15 cellular contexts compared by ENCODE assay signal in genomic region chr3:160748226-160748625, GRCh38. TPM values are rescaled to one million over a fixed set of nuclear protein-coding genes. Genes with fewer than 3 reads are reported as not detected.
DNase-seq lines count a peak whose midpoint lies in the region; ATAC-seq and TF ChIP-seq lines count a peak whose summit lies in the region.
"Had no signal": no experiment of that assay in that cellular context is flagged by ENCODE, and none has a peak within 500 bp of the region (broad histone marks: within the 10 kb centered on the region; RNA-seq: fewer than 3 reads in every experiment).

No MANE protein-coding gene starts in this region.

- TF ChIP-seq CTCF in MM.1S (IDR thresholded peaks at IDR 0.05; ENCODE audit: low read length) = no peak
- no peak for TF ChIP-seq CTCF in ovary (IDR thresholded peaks at IDR 0.05)
- TF ChIP-seq CTCF in foreskin keratinocyte (conservative IDR thresholded peaks at IDR 0.05) = no peak

- H3K36me3 ChIP-seq in MM.1S (replicated peaks; ENCODE audit: insufficient read depth, low read length) (no peaks in the 10 kb centered on the region), ovary (no peaks in the 10 kb centered on the region)
- H3K36me3 ChIP-seq: BLaER1 had no signal

- H3K4me1 ChIP-seq in MM.1S (ENCODE audit: low read length) (0 out of 2 replicates have a peak, but pooled peaks cover 7% of the 10 kb centered on the region), ovary (ENCODE audit: insufficient read depth) (peaks cover 3% of the 10 kb centered on the region), foreskin keratinocyte (no peaks in the 10 kb centered on the region)
- H3K4me1 ChIP-seq: BLaER1 had no signal

- no peaks in the 10 kb centered on the region for H3K79me2 ChIP-seq in MM.1S (ENCODE audit: low read length)

- 29 to 44% (median 37%) methylated on average over 2 of the region's 2 CpGs for WGBS in ovary, 3 donors

- TF ChIP-seq EP300 in ovary (IDR thresholded peaks at IDR 0.05) = no peak

- TF ChIP-seq POLR2A in ovary (IDR thresholded peaks at IDR 0.05) = no peak

- no peaks in the 10 kb centered on the region for H3K9me2 ChIP-seq in MM.1S (replicated peaks; ENCODE audit: insufficient read depth, low read length)

- peak overlapping the region; percentile 56; the same call in 1 of the 2 replicates for H3K4me2 ChIP-seq in MM.1S (ENCODE audit: low read depth, low read length)
- H3K4me2 ChIP-seq: BLaER1 had no signal

- H4K20me1 ChIP-seq in MM.1S (ENCODE audit: insufficient read depth, low read length) = no peaks in the 10 kb centered on the region
- H4K20me1 ChIP-seq: BLaER1 had no signal

- peak; percentile 42 for DNase-seq in left ventricle myocardium superior
- DNase-seq in Right ventricle myocardium inferior (ENCODE audit: missing footprints) = no peak
- no peak for DNase-seq in MM.1S
- DNase-seq in ovary = peak in 4 of 5 donors; percentile 10 to 46 (median 22)
- no peak for DNase-seq in foreskin keratinocyte
- DNase-seq in activated CD4-positive, alpha-beta T cell treated with anti-CD3 and anti-CD28 coated beads, Interleukin-2, amount 50 U/mL, for 4 hours = no peak
- no peak for DNase-seq in middle frontal gyrus (ENCODE audit: extremely low spot score, low spot score)
- DNase-seq: 8988T; CD4-positive, alpha-beta memory T cell; DMS153; GF-D8; GOT3; H7 had no signal

- no peaks in the 10 kb centered on the region for H3K9me3 ChIP-seq in MM.1S (replicated peaks; ENCODE audit: insufficient read depth, low read length)
- no peaks in the 10 kb centered on the region for H3K9me3 ChIP-seq in ovary
- H3K9me3 ChIP-seq: BLaER1 had no signal

- H3K4me3 ChIP-seq in MM.1S (ENCODE audit: low read length) = no peak overlapping the region
- H3K4me3 ChIP-seq in ovary = no peak overlapping the region
- H3K4me3 ChIP-seq: BLaER1 had no signal

- H3K27ac ChIP-seq in MM.1S (ENCODE audit: low read length) (no peak overlapping the region), ovary (no peak overlapping the region), foreskin keratinocyte (no peak overlapping the region)
- H3K27ac ChIP-seq: BLaER1 had no signal

- no peak overlapping the region for H2AFZ ChIP-seq in MM.1S (ENCODE audit: low read length)

- H3F3A ChIP-seq in MM.1S (ENCODE audit: insufficient read depth, low read length) = no peaks in the 10 kb centered on the region

- ATAC-seq in left ventricle myocardium superior (no peak), Right ventricle myocardium inferior (no peak), foreskin keratinocyte (no peak)
- ATAC-seq: HCT116 had no signal

- H3K9ac ChIP-seq in MM.1S (ENCODE audit: low read length) = no peak overlapping the region
- H3K9ac ChIP-seq: BLaER1 had no signal

- intact Hi-C loops in left ventricle myocardium superior (cut with micrococcal nuclease) (no loop called here), Right ventricle myocardium inferior (cut with DNase I) (no loop called here), ovary (cut with DNase I) (no loop called here)

- H3K27me3 ChIP-seq in MM.1S (replicated peaks; ENCODE audit: insufficient read depth, low read length) (no peaks in the 10 kb centered on the region), ovary (no peaks in the 10 kb centered on the region), foreskin keratinocyte (peaks cover 6% of the 10 kb centered on the region)
- H3K27me3 ChIP-seq: BLaER1 had no signal

RNA-seq across cellular contexts. Expression of gene PPM1L, which starts 7.8 kb away (rescaled TPM):
- total RNA-seq in left ventricle myocardium superior (56.4 TPM), Right ventricle myocardium inferior (63.9 TPM), ovary (10 to 100 TPM in 5 of 7 donors, 1 to 10 TPM in 2; 3.9 to 12.1 (median 10.5) TPM), foreskin keratinocyte (0.44 and 0.74 TPM in 2 replicates)
- polyA plus RNA-seq in ovary (1 to 10 TPM; 2.2 to 7.5 TPM), foreskin keratinocyte (0.08 and 0.11 TPM in 2 replicates)

Comparison
In these comparisons a context has a peak if more than half of its experiments do, and no peak if none do; other contexts are left out.
1. DNase-seq: peak in left ventricle myocardium superior (single experiment) and ovary (4 of 5); none in Right ventricle myocardium inferior (single experiment), MM.1S (single experiment), foreskin keratinocyte (0 of 2), activated CD4-positive, alpha-beta T cell treated with anti-CD3 and anti-CD28 coated beads, Interleukin-2, amount 50 U/mL, for 4 hours (0 of 2) and middle frontal gyrus (single experiment).